Comparison of ENCODE assay signal across 8 cellular contexts in genomic region chr6:28336284-28337024, GRCh38. TPM values are rescaled to one million over a fixed set of nuclear protein-coding genes. Genes with fewer than 3 reads are reported as not detected.
A peak's percentile ranks its signal among the peaks of the same experiment; 100 is the strongest.
DNase-seq lines count a peak whose midpoint lies in the region; ATAC-seq, FAIRE-seq and TF ChIP-seq lines count a peak whose summit lies in the region.

No MANE protein-coding gene starts in this region.

- ATAC-seq in HG03175 (IDR thresholded peaks at IDR 0.05; ENCODE audit: unreplicated experiment), result peak; percentile 53

- POLR2A ChIA-PET in OCI-LY7 (lab: Charles Lee), result interaction anchor here (0.6 to 2.8 kb wide), 3 partner anchors 10 to 853 kb away, joined by 5 to 9 read pairs (median 6); no protein-coding TSS in a partner anchor

- intact Hi-C loops in OCI-LY7 (cut with micrococcal nuclease; ENCODE audit: unreplicated experiment), result no loop called here
- intact Hi-C loops in vagina (cut with DNase I), result no loop called here

- peak overlapping the region; percentile 93 for H3K27ac ChIP-seq in 22Rv1
- H3K27ac ChIP-seq in OCI-LY7 (ENCODE audit: low read depth, low read length, poor library complexity, severe bottlenecking), result no peak overlapping the region
- H3K27ac ChIP-seq in vagina, result peak overlapping the region; percentile 97

- TF ChIP-seq CTCF in 22Rv1 (IDR thresholded peaks at IDR 0.05) (no peak), GM10266 (IDR thresholded peaks at IDR 0.05; ENCODE audit: control insufficient read depth, insufficient read depth, low read depth, missing control alignments) (no peak), OCI-LY7 (conservative IDR thresholded peaks at IDR 0.05; ENCODE audit: low read length) (no peak), vagina (IDR thresholded peaks at IDR 0.05) (no peak), D721Med (IDR thresholded peaks at IDR 0.05; ENCODE audit: insufficient read depth, missing control alignments) (no peak)

- no peaks in the 10 kb centered on the region for H3K9me2 ChIP-seq in OCI-LY7 (ENCODE audit: insufficient read depth, low read length)

- TF ChIP-seq POLR2A in vagina (IDR thresholded peaks at IDR 0.05), result no peak

- CTCF ChIA-PET in OCI-LY7 (lab: Charles Lee; ENCODE audit: unreplicated experiment), result no interaction called here

- H4K20me1 ChIP-seq in OCI-LY7 (ENCODE audit: insufficient read depth, low read length), result no peaks in the 10 kb centered on the region

- no peaks in the 10 kb centered on the region for H3K27me3 ChIP-seq in vagina

- no peaks in the 10 kb centered on the region for H3K79me2 ChIP-seq in OCI-LY7 (ENCODE audit: insufficient read depth, low read depth, low read length)

- H3K9me3 ChIP-seq in OCI-LY7 (ENCODE audit: low read length) (peaks cover 16% of the 10 kb centered on the region), vagina (no peaks in the 10 kb centered on the region)

- peak overlapping the region; percentile 89 for H3K4me2 ChIP-seq in OCI-LY7 (ENCODE audit: low read length)

- peak overlapping the region; percentile 62; the same call in 1 of the 2 replicates for H2AFZ ChIP-seq in OCI-LY7 (ENCODE audit: low read length)

- FAIRE-seq in D721Med (lab: Jason Lieb, UNC), result no peak

- H3K36me3 ChIP-seq in OCI-LY7 (ENCODE audit: insufficient read depth, low read length) (no peaks in the 10 kb centered on the region), vagina (no peaks in the 10 kb centered on the region)

- H3K4me1 ChIP-seq in OCI-LY7 (ENCODE audit: insufficient read depth, low read length, poor library complexity, severe bottlenecking) (peaks cover 14% of the 10 kb centered on the region), vagina (peaks cover 18% of the 10 kb centered on the region)

- H3K4me3 ChIP-seq in OCI-LY7 (ENCODE audit: low read depth, low read length, poor library complexity, severe bottlenecking) (peak overlapping the region; percentile 65), vagina (peak overlapping the region; percentile 68 to 73)

- no TSS peak for BruUV-seq in OCI-LY7 (replicated peaks; lab: Mats Ljungman, UMichigan)

- DNase-seq in GM10266 (ENCODE audit: extremely low spot score) (peak; percentile 22), OCI-LY7 (ENCODE audit: low spot score) (peak; percentile 57), dermis blood vessel endothelial cell (peak; percentile 76), medulla oblongata (ENCODE audit: extremely low spot score) (peak; percentile 70), vagina (ENCODE audit: extremely low spot score in 2 of 2) (peak in 1 of 2 donors; percentile 90), D721Med (ENCODE audit: insufficient read length, low spot score) (no peak)

RNA-seq across cellular contexts. Expression of gene ZSCAN31, which starts 0.5 kb away (rescaled TPM):
- not detected in 2 replicates for total RNA-seq in OCI-LY7 (2014; rRNA removed; shearing (Covaris generic))
- total RNA-seq in OCI-LY7 (2022), result not detected in 2 replicates
- 25.7 and 40.6 TPM in 2 replicates for total RNA-seq in dermis blood vessel endothelial cell
- total RNA-seq in vagina, result 11.3 TPM

RNA-seq across cellular contexts. Expression of gene ZKSCAN3, which starts 13.3 kb away (rescaled TPM):
- total RNA-seq in OCI-LY7 (2014; rRNA removed; shearing (Covaris generic)), result 2.5 and 3.2 TPM in 2 replicates
- total RNA-seq in OCI-LY7 (2022) (6.7 and 7.1 TPM in 2 replicates), dermis blood vessel endothelial cell (6.3 and 9.7 TPM in 2 replicates), vagina (2.9 TPM)

RNA-seq across cellular contexts. Expression of gene PGBD1, which starts 55.1 kb away (rescaled TPM):
- total RNA-seq in OCI-LY7 (2014; rRNA removed; shearing (Covaris generic)), result 1.6 and 3.3 TPM in 2 replicates
- total RNA-seq in OCI-LY7 (2022) (1.6 and 1.9 TPM in 2 replicates), dermis blood vessel endothelial cell (8.9 and 10.2 TPM in 2 replicates), vagina (5.2 TPM)

Comparison
In these comparisons a context has a peak if more than half of its experiments do, and no peak if none do; other contexts are left out.
1. RNA of gene ZSCAN31, which starts 0.5 kb away (total RNA-seq): 25.7 to 40.6 TPM in dermis blood vessel endothelial cell and 11.3 TPM in vagina (single experiment); not detected in OCI-LY7; every median in the first group is over 10 times any median in the second.